Comparison of ENCODE assay signal across 1 cellular context in the genomic region with DNA sequence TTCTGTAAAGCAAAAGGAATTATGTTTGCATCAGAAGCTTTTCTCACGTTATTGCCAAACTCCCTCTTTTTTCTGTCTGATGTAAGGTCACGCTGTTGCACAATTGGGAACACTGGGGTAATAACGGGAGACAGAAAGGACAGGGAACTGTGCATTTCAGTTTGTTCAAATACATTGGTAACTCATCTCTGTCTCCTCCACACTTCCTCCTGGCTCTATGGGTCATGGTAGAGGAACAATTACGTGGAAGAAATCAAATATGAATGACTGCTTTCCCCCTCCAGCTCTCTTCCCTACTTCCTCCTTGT.
TF ChIP-seq lines count a peak whose summit lies in the region.

No MANE protein-coding gene starts in this region.

TF ChIP-seq in HepG2, 621 proteins besides CTCF, POLR2A, EP300 and RAD21 (continued from another document):
- TF ChIP-seq, protein P1, sequence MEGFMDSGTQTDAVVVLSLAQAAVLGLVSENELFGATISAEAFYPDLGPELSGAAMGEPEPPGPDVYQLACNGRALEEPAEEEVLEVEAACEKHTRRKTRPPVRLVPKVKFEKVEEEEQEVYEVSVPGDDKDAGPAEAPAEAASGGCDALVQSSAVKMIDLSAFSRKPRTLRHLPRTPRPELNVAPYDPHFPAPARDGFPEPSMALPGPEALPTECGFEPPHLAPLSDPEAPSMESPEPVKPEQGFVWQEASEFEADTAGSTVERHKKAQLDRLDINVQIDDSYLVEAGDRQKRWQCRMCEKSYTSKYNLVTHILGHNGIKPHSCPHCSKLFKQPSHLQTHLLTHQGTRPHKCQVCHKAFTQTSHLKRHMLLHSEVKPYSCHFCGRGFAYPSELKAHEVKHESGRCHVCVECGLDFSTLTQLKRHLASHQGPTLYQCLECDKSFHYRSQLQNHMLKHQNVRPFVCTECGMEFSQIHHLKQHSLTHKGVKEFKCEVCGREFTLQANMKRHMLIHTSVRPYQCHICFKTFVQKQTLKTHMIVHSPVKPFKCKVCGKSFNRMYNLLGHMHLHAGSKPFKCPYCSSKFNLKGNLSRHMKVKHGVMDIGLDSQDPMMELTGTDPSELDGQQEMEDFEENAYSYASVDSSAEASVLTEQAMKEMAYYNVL (CRISPR knock-in tag; IDR thresholded peaks at IDR 0.05; ENCODE audit: borderline replicate concordance) = peak; percentile 91
- TF ChIP-seq ZNF431 (CRISPR knock-in tag; IDR thresholded peaks at IDR 0.05; ENCODE audit: borderline replicate concordance, low read depth) (no peak), FOSL1 (CRISPR knock-in tag; IDR thresholded peaks at IDR 0.05; ENCODE audit: borderline replicate concordance) (no peak; the same call in 1 of the 2 replicates), HNF4G (IDR thresholded peaks at IDR 0.05; ENCODE audit: borderline replicate concordance, low read depth, low read length) (peak; percentile 63; the same call in 1 of the 2 replicates), HNF4G (CRISPR knock-in tag; IDR thresholded peaks at IDR 0.05; ENCODE audit: borderline replicate concordance, low read depth) (no peak), ZSCAN20 (CRISPR knock-in tag; IDR thresholded peaks at IDR 0.05; ENCODE audit: borderline replicate concordance) (no peak), ZNF335 (CRISPR knock-in tag; IDR thresholded peaks at IDR 0.05) (peak; percentile 60; the same call in 1 of the 2 replicates), EEA1 (CRISPR knock-in tag; IDR thresholded peaks at IDR 0.05; ENCODE audit: borderline replicate concordance) (no peak), ZNF674 (CRISPR knock-in tag; IDR thresholded peaks at IDR 0.05; ENCODE audit: low read depth) (no peak), ZNF614 (CRISPR knock-in tag; IDR thresholded peaks at IDR 0.05; ENCODE audit: borderline replicate concordance) (peak; percentile 91), RXRB (CRISPR knock-in tag; IDR thresholded peaks at IDR 0.05; ENCODE audit: borderline replicate concordance) (peak; percentile 89), KLF11 (CRISPR knock-in tag; IDR thresholded peaks at IDR 0.05) (peak; percentile 84; the same call in 1 of the 2 replicates), HES4 (CRISPR knock-in tag; IDR thresholded peaks at IDR 0.05; ENCODE audit: borderline replicate concordance) (no peak), KAT2B (IDR thresholded peaks at IDR 0.05; ENCODE audit: borderline replicate concordance, low read depth, low read length) (no peak), ZNF629 (CRISPR knock-in tag; conservative IDR thresholded peaks at IDR 0.05) (peak; percentile 48; the same call in 1 of the 2 replicates), ZNF724P (CRISPR knock-in tag; IDR thresholded peaks at IDR 0.05; ENCODE audit: borderline replicate concordance) (no peak), KAT7 (CRISPR knock-in tag; IDR thresholded peaks at IDR 0.05; ENCODE audit: borderline replicate concordance) (peak; percentile 87), ZNF367 (CRISPR knock-in tag; IDR thresholded peaks at IDR 0.05; ENCODE audit: borderline replicate concordance) (no peak), PAX8 (CRISPR knock-in tag; IDR thresholded peaks at IDR 0.05; ENCODE audit: borderline replicate concordance) (no peak), ZNF274 (CRISPR knock-in tag; IDR thresholded peaks at IDR 0.05) (no peak), ARID2 (CRISPR knock-in tag; IDR thresholded peaks at IDR 0.05; ENCODE audit: borderline replicate concordance) (peak; percentile 80; the same call in 1 of the 2 replicates), ZNF468 (CRISPR knock-in tag; IDR thresholded peaks at IDR 0.05) (no peak), ZNF7 (CRISPR knock-in tag; IDR thresholded peaks at IDR 0.05) (no peak), FOXA3 (CRISPR knock-in tag; IDR thresholded peaks at IDR 0.05) (peak; percentile 90), HDAC2 (CRISPR knock-in tag; IDR thresholded peaks at IDR 0.05) (peak; percentile 88), HDAC6 (IDR thresholded peaks at IDR 0.05; ENCODE audit: low read depth, low read length) (no peak), GATA4 (IDR thresholded peaks at IDR 0.05; ENCODE audit: borderline replicate concordance, low read depth) (0 out of 2 replicates have a peak, but pooled peaks have one; percentile 49), ELF1 (CRISPR knock-in tag; IDR thresholded peaks at IDR 0.05) (peak; percentile 67), SRSF4 (IDR thresholded peaks at IDR 0.05; ENCODE audit: low read depth, low read length, poor library complexity, severe bottlenecking) (no peak), KDM3A (CRISPR knock-in tag; IDR thresholded peaks at IDR 0.05; ENCODE audit: low read depth) (peak; percentile 81; the same call in 1 of the 2 replicates), SMYD3 (CRISPR knock-in tag; IDR thresholded peaks at IDR 0.05) (0 out of 2 replicates have a peak, but pooled peaks have one; percentile 14), ZNF546 (CRISPR knock-in tag; conservative IDR thresholded peaks at IDR 0.05) (no peak), NFKBIZ (CRISPR knock-in tag; IDR thresholded peaks at IDR 0.05) (peak; percentile 92; the same call in 1 of the 2 replicates)
- TF ChIP-seq, protein P2, sequence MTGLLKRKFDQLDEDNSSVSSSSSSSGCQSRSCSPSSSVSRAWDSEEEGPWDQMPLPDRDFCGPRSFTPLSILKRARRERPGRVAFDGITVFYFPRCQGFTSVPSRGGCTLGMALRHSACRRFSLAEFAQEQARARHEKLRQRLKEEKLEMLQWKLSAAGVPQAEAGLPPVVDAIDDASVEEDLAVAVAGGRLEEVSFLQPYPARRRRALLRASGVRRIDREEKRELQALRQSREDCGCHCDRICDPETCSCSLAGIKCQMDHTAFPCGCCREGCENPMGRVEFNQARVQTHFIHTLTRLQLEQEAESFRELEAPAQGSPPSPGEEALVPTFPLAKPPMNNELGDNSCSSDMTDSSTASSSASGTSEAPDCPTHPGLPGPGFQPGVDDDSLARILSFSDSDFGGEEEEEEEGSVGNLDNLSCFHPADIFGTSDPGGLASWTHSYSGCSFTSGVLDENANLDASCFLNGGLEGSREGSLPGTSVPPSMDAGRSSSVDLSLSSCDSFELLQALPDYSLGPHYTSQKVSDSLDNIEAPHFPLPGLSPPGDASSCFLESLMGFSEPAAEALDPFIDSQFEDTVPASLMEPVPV (CRISPR knock-in tag; IDR thresholded peaks at IDR 0.05) = no peak
- TF ChIP-seq, protein P3, sequence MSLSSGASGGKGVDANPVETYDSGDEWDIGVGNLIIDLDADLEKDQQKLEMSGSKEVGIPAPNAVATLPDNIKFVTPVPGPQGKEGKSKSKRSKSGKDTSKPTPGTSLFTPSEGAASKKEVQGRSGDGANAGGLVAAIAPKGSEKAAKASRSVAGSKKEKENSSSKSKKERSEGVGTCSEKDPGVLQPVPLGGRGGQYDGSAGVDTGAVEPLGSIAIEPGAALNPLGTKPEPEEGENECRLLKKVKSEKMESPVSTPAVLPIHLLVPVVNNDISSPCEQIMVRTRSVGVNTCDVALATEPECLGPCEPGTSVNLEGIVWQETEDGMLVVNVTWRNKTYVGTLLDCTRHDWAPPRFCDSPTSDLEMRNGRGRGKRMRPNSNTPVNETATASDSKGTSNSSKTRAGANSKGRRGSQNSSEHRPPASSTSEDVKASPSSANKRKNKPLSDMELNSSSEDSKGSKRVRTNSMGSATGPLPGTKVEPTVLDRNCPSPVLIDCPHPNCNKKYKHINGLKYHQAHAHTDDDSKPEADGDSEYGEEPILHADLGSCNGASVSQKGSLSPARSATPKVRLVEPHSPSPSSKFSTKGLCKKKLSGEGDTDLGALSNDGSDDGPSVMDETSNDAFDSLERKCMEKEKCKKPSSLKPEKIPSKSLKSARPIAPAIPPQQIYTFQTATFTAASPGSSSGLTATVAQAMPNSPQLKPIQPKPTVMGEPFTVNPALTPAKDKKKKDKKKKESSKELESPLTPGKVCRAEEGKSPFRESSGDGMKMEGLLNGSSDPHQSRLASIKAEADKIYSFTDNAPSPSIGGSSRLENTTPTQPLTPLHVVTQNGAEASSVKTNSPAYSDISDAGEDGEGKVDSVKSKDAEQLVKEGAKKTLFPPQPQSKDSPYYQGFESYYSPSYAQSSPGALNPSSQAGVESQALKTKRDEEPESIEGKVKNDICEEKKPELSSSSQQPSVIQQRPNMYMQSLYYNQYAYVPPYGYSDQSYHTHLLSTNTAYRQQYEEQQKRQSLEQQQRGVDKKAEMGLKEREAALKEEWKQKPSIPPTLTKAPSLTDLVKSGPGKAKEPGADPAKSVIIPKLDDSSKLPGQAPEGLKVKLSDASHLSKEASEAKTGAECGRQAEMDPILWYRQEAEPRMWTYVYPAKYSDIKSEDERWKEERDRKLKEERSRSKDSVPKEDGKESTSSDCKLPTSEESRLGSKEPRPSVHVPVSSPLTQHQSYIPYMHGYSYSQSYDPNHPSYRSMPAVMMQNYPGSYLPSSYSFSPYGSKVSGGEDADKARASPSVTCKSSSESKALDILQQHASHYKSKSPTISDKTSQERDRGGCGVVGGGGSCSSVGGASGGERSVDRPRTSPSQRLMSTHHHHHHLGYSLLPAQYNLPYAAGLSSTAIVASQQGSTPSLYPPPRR (CRISPR knock-in tag; IDR thresholded peaks at IDR 0.05; ENCODE audit: borderline replicate concordance) = peak; percentile 62; the same call in 1 of the 2 replicates
- TF ChIP-seq, protein P4, sequence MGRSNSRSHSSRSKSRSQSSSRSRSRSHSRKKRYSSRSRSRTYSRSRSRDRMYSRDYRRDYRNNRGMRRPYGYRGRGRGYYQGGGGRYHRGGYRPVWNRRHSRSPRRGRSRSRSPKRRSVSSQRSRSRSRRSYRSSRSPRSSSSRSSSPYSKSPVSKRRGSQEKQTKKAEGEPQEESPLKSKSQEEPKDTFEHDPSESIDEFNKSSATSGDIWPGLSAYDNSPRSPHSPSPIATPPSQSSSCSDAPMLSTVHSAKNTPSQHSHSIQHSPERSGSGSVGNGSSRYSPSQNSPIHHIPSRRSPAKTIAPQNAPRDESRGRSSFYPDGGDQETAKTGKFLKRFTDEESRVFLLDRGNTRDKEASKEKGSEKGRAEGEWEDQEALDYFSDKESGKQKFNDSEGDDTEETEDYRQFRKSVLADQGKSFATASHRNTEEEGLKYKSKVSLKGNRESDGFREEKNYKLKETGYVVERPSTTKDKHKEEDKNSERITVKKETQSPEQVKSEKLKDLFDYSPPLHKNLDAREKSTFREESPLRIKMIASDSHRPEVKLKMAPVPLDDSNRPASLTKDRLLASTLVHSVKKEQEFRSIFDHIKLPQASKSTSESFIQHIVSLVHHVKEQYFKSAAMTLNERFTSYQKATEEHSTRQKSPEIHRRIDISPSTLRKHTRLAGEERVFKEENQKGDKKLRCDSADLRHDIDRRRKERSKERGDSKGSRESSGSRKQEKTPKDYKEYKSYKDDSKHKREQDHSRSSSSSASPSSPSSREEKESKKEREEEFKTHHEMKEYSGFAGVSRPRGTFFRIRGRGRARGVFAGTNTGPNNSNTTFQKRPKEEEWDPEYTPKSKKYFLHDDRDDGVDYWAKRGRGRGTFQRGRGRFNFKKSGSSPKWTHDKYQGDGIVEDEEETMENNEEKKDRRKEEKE (IDR thresholded peaks at IDR 0.05) = no peak
- TF ChIP-seq, protein P5, sequence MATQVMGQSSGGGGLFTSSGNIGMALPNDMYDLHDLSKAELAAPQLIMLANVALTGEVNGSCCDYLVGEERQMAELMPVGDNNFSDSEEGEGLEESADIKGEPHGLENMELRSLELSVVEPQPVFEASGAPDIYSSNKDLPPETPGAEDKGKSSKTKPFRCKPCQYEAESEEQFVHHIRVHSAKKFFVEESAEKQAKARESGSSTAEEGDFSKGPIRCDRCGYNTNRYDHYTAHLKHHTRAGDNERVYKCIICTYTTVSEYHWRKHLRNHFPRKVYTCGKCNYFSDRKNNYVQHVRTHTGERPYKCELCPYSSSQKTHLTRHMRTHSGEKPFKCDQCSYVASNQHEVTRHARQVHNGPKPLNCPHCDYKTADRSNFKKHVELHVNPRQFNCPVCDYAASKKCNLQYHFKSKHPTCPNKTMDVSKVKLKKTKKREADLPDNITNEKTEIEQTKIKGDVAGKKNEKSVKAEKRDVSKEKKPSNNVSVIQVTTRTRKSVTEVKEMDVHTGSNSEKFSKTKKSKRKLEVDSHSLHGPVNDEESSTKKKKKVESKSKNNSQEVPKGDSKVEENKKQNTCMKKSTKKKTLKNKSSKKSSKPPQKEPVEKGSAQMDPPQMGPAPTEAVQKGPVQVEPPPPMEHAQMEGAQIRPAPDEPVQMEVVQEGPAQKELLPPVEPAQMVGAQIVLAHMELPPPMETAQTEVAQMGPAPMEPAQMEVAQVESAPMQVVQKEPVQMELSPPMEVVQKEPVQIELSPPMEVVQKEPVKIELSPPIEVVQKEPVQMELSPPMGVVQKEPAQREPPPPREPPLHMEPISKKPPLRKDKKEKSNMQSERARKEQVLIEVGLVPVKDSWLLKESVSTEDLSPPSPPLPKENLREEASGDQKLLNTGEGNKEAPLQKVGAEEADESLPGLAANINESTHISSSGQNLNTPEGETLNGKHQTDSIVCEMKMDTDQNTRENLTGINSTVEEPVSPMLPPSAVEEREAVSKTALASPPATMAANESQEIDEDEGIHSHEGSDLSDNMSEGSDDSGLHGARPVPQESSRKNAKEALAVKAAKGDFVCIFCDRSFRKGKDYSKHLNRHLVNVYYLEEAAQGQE (IDR thresholded peaks at IDR 0.05; ENCODE audit: borderline replicate concordance in 1 of 2, low read depth in 1 of 2, low read length in 2 of 2) = no peak; a peak in 1 of 4 replicates
- TF ChIP-seq, protein P6, sequence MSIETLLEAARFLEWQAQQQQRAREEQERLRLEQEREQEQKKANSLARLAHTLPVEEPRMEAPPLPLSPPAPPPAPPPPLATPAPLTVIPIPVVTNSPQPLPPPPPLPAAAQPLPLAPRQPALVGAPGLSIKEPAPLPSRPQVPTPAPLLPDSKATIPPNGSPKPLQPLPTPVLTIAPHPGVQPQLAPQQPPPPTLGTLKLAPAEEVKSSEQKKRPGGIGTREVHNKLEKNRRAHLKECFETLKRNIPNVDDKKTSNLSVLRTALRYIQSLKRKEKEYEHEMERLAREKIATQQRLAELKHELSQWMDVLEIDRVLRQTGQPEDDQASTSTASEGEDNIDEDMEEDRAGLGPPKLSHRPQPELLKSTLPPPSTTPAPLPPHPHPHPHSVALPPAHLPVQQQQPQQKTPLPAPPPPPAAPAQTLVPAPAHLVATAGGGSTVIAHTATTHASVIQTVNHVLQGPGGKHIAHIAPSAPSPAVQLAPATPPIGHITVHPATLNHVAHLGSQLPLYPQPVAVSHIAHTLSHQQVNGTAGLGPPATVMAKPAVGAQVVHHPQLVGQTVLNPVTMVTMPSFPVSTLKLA (IDR thresholded peaks at IDR 0.05) = no peak
- TF ChIP-seq, protein P7, sequence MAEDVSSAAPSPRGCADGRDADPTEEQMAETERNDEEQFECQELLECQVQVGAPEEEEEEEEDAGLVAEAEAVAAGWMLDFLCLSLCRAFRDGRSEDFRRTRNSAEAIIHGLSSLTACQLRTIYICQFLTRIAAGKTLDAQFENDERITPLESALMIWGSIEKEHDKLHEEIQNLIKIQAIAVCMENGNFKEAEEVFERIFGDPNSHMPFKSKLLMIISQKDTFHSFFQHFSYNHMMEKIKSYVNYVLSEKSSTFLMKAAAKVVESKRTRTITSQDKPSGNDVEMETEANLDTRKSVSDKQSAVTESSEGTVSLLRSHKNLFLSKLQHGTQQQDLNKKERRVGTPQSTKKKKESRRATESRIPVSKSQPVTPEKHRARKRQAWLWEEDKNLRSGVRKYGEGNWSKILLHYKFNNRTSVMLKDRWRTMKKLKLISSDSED (CRISPR knock-in tag; IDR thresholded peaks at IDR 0.05) = no peak
